Comparison of ENCODE assay signal across 29 cellular contexts in genomic region chrX:110614596-110614995, GRCh38.
"Had no signal": no experiment of that assay in that cellular context is flagged by ENCODE, and none has a peak within 500 bp of the region (broad histone marks: within the 10 kb centered on the region; RNA-seq: fewer than 3 reads in every experiment).

No MANE protein-coding gene starts in this region.

- H3K4me1 ChIP-seq: ascending aorta, breast epithelium, colonic mucosa, heart left ventricle had no signal

- H3K4me3 ChIP-seq: ascending aorta, breast epithelium, cardiac muscle cell, colonic mucosa, dorsolateral prefrontal cortex, heart left ventricle had no signal

- H3K36me3 ChIP-seq: ascending aorta, breast epithelium, cardiac muscle cell, colonic mucosa, heart left ventricle, WERI-Rb-1 had no signal

- H3K27ac ChIP-seq: ascending aorta, breast epithelium, cardiac muscle cell, colonic mucosa, dorsolateral prefrontal cortex, heart left ventricle, WERI-Rb-1 had no signal

- DNase-seq: activated B cell treated with CpG ODN at 0.5 μM for 24 hours; activated CD4-positive, alpha-beta T cell treated with anti-CD3 and anti-CD28 coated beads for 48 hours; activated CD4-positive, alpha-beta T cell treated with anti-CD3 and anti-CD28 coated beads, Interleukin-2, amount 50 U/mL, for 1 hour; activated CD4-positive, alpha-beta T cell treated with anti-CD3 and anti-CD28 coated beads, Interleukin-2, amount 50 U/mL, for 48 hours; activated CD8-positive, alpha-beta memory T cell treated with anti-CD3 and anti-CD28 coated beads for 24 hours; activated CD8-positive, alpha-beta T cell treated with anti-CD3 and anti-CD28 coated beads for 36 hours; activated effector memory CD4-positive, alpha-beta T cell treated with anti-CD3 and anti-CD28 coated beads, Interleukin-2, amount 50 U/mL, for 16 hours; activated naive CD4-positive, alpha-beta T cell treated with anti-CD3 and anti-CD28 coated beads, Interleukin-2, amount 10 ng/mL, durations not matched to agents 7 days and 5 days; activated naive CD8-positive, alpha-beta T cell treated with anti-CD3 and anti-CD28 coated beads, Interleukin-2, amount 10 ng/mL, durations not matched to agents 7 days and 5 days; activated T-cell treated with anti-CD3 and anti-CD28 coated beads, Interleukin-2, amount 50 U/mL, for 1 hour; activated T-cell treated with anti-CD3 and anti-CD28 coated beads, Interleukin-2, amount 50 U/mL, for 48 hours; central memory CD4-positive, alpha-beta T cell; cerebellar nuclear complex; colonic mucosa; dorsolateral prefrontal cortex; effector memory CD4-positive, alpha-beta T cell; endodermal cell; glutamatergic neuron; heart left ventricle; T-helper 1 cell; T-helper 17 cell; T1000; WERI-Rb-1 had no signal

- H3K9me3 ChIP-seq: colonic mucosa had no signal

- H3K27me3 ChIP-seq: ascending aorta, breast epithelium, cardiac muscle cell, colonic mucosa, heart left ventricle had no signal

- ATAC-seq: activated CD4-positive, CD25-positive, alpha-beta regulatory T cell treated with anti-CD3 and anti-CD28 coated beads, Interleukin-2, amount 50 U/mL, for 24 hours; activated CD8-positive, alpha-beta T cell treated with anti-CD3 and anti-CD28 coated beads for 36 hours; activated naive CD4-positive, alpha-beta T cell treated with anti-CD3 and anti-CD28 coated beads, Interleukin-2, amount 50 U/mL, for 72 hours; esophagus mucosa; heart left ventricle; T-helper 17 cell had no signal
